In genomic region chr11:26649884-26650283, GRCh38 we compare ENCODE assay signal across 8 cellular contexts.
DNase-seq lines count a peak whose midpoint lies in the region; ATAC-seq, FAIRE-seq and TF ChIP-seq lines count a peak whose summit lies in the region.

No MANE protein-coding gene starts in this region.

- FAIRE-seq in pancreas (lab: Jason Lieb, UNC), result no peak

- peak; percentile 24 to 67 (median 53) for TF ChIP-seq CTCF in pancreas (IDR thresholded peaks at IDR 0.05)

- intact Hi-C loops in pancreas (cut with DNase I), result loop anchor here in 2 of 3 donors (10.0 kb wide), 2 partner anchors 345 to 355 kb away; no protein-coding TSS in a partner anchor

- H3K27ac ChIP-seq in pancreas, result no peak overlapping the region

- ATAC-seq in GM18520 (IDR thresholded peaks at IDR 0.05; ENCODE audit: unreplicated experiment), result peak; percentile 72
- ATAC-seq in HG02973 (IDR thresholded peaks at IDR 0.05; ENCODE audit: unreplicated experiment), result peak; percentile 73
- ATAC-seq in pancreas, result peak; percentile 73 to 94 (median 90)

- no peaks in the 10 kb centered on the region for H3K36me3 ChIP-seq in pancreas

- H3K4me1 ChIP-seq in pancreas, result no peaks in the 10 kb centered on the region

- WGBS in pancreas, 2 donors, result 20 to 26% methylated on average over 8 of the region's 8 CpGs

- peak; percentile 71 for DNase-seq in COLO668 (lab: John Stamatoyannopoulos, UW; ENCODE audit: unreplicated experiment)
- peak; percentile 88 for DNase-seq in NCI-H146 treated with DMSO at 0.1 percent for 48 hours (lab: John Stamatoyannopoulos, UW; ENCODE audit: unreplicated experiment)
- DNase-seq in T1000 (lab: John Stamatoyannopoulos, UW), result peak; percentile 10
- DNase-seq in fibroblast of the conjunctiva (ENCODE audit: low read depth), result peak; percentile 78
- DNase-seq in pancreas, result peak in 4 of 6 donors; percentile 39 to 68 (median 51)
- DNase-seq in activated CD4-positive, CD25-positive, alpha-beta regulatory T cell (lab: John Stamatoyannopoulos, UW), result no peak

- peaks cover 0 to 11% (median 2%) of the 10 kb centered on the region in 4 donors for H3K27me3 ChIP-seq in pancreas

- H3K4me3 ChIP-seq in pancreas, result no peak overlapping the region

- H3K9me3 ChIP-seq in pancreas, result no peaks in the 10 kb centered on the region

Comparison
In these comparisons a context has a peak if more than half of its experiments do, and no peak if none do; other contexts are left out.
1. DNase-seq: peak in COLO668 (single experiment), NCI-H146 treated with DMSO at 0.1 percent for 48 hours (single experiment), T1000 (single experiment), fibroblast of the conjunctiva (single experiment) and pancreas (4 of 6); none in activated CD4-positive, CD25-positive, alpha-beta regulatory T cell (0 of 4).
2. Peak in every context shown above with its lines, with median percentiles within 50 percentile points of each other: ATAC-seq.